ENCODE assay signal across 16 cellular contexts in genomic region chr5:176886336-176887251, GRCh38. TPM values are rescaled to one million over a fixed set of nuclear protein-coding genes. Genes with fewer than 3 reads are reported as not detected.
"Had no signal": no experiment of that assay in that cellular context is flagged by ENCODE, and none has a peak within 500 bp of the region (broad histone marks: within the 10 kb centered on the region; RNA-seq: fewer than 3 reads in every experiment).

No MANE protein-coding gene starts in this region.

- H3K9me3 ChIP-seq: heart right ventricle, SK-N-SH had no signal

- H3K27me3 Mint-ChIP-seq: activated CD4-positive, alpha-beta memory T cell treated with anti-CD3 and anti-CD28 coated beads for 36 hours had no signal

- H3K36me3 Mint-ChIP-seq: activated CD4-positive, alpha-beta memory T cell treated with anti-CD3 and anti-CD28 coated beads for 36 hours; neural progenitor cell; type B pancreatic cell had no signal

- H3K4me2 ChIP-seq: neural progenitor cell, SK-N-SH had no signal

- H3K27ac Mint-ChIP-seq: activated CD4-positive, alpha-beta memory T cell treated with anti-CD3 and anti-CD28 coated beads for 36 hours; neural progenitor cell; T-helper 1 cell treated with Interleukin-12 subunit alpha and Interleukin-12 subunit beta and Interleukin-4 antibody, amounts not matched to agents 30 μg/mL and 1 μg/mL, for 36 hours; type B pancreatic cell had no signal

- H3K4me3 Mint-ChIP-seq: activated CD4-positive, alpha-beta memory T cell treated with anti-CD3 and anti-CD28 coated beads for 36 hours; neural progenitor cell; T-helper 1 cell treated with Interleukin-12 subunit alpha and Interleukin-12 subunit beta and Interleukin-4 antibody, amounts not matched to agents 30 μg/mL and 1 μg/mL, for 36 hours; type B pancreatic cell had no signal

- H3K36me3 ChIP-seq: neural progenitor cell had no signal

- H3K27me3 ChIP-seq: neural progenitor cell had no signal

- H3K9ac ChIP-seq: neural progenitor cell, SK-N-SH had no signal

- FAIRE-seq: colon, endothelial cell of umbilical vein, frontal cortex had no signal

- H2AFZ ChIP-seq: neural progenitor cell had no signal

- H3K4me1 ChIP-seq: heart right ventricle had no signal

- DNase-seq: activated CD4-positive, alpha-beta memory T cell treated with anti-CD3 and anti-CD28 coated beads for 36 hours; activated naive CD4-positive, alpha-beta T cell; activated T-cell treated with anti-CD3 and anti-CD28 coated beads, Interleukin-2, amount 50 U/mL, for 48 hours; heart right ventricle; islet precursor cell; mesendoderm; right cardiac atrium; stimulated activated CD4-positive, alpha-beta T cell treated with anti-CD3 and anti-CD28 coated beads, Interleukin-2, amount 100 ng/mL, for 24 hours; stimulated activated naive CD4-positive, alpha-beta T cell had no signal

- H3K9me3 Mint-ChIP-seq: activated CD4-positive, alpha-beta memory T cell treated with anti-CD3 and anti-CD28 coated beads for 36 hours; neural progenitor cell; T-helper 1 cell treated with Interleukin-12 subunit alpha and Interleukin-12 subunit beta and Interleukin-4 antibody, amounts not matched to agents 30 μg/mL and 1 μg/mL, for 36 hours; type B pancreatic cell had no signal

- H3K4me3 ChIP-seq: heart right ventricle, neural progenitor cell had no signal

- H3K27ac ChIP-seq: heart right ventricle, neural progenitor cell had no signal

RNA-seq across cellular contexts. Expression of gene HK3, which starts 12.6 kb away (rescaled TPM):
- total RNA-seq: endothelial cell of umbilical vein had no signal
- polyA plus RNA-seq: endothelial cell of umbilical vein had no signal
